In genomic region chr1:6134741-6135510, GRCh38 we compare ENCODE assay signal across 18 cellular contexts. TPM values are rescaled to one million over a fixed set of nuclear protein-coding genes. Genes with fewer than 3 reads are reported as not detected.
"Had no signal": no experiment of that assay in that cellular context is flagged by ENCODE, and none has a peak within 500 bp of the region (broad histone marks: within the 10 kb centered on the region; RNA-seq: fewer than 3 reads in every experiment).

No MANE protein-coding gene starts in this region.

- DNase-seq: cerebellar nuclear complex; colonic mucosa; dermis blood vessel endothelial cell; foreskin keratinocyte; mesenchymal stem cell; midbrain; nephron progenitor cell; retina; stimulated activated CD4-positive, alpha-beta T cell treated with anti-CD3 and anti-CD28 coated beads, Interleukin-4, amount 100 ng/mL, for 1 hour; stimulated activated CD8-positive, alpha-beta memory T cell treated with anti-CD3 and anti-CD28 coated beads, Interleukin-4, amount 100 ng/mL, for 48 hours; tibial artery had no signal

- H3K4me3 ChIP-seq: cardiac muscle cell, colonic mucosa, lung, psoas muscle, smooth muscle cell, tibial artery had no signal

- H3K4me1 ChIP-seq: colonic mucosa, foreskin keratinocyte, psoas muscle, tibial artery had no signal

- H3K4me1 Mint-ChIP-seq: nephron progenitor cell; stimulated activated memory B cell treated with anti-CD40 and anti-IgM and Interleukin-4, amounts not matched to agents 10 μg/mL and 1 μg/mL and 100 μg/mL, for 72 hours had no signal

- H3K4me2 ChIP-seq: smooth muscle cell had no signal

- H3K27me3 ChIP-seq: cardiac muscle cell, colonic mucosa had no signal

- H3K9me3 ChIP-seq: colonic mucosa, neutrophil, psoas muscle had no signal

- H3K27ac ChIP-seq: cardiac muscle cell, colonic mucosa, foreskin keratinocyte, neutrophil, psoas muscle, tibial artery had no signal

- ATAC-seq: foreskin keratinocyte; psoas muscle; stimulated activated memory B cell treated with anti-CD40 and anti-IgM and Interleukin-4, amounts not matched to agents 10 μg/mL and 1 μg/mL and 100 μg/mL, for 72 hours had no signal

- H3K27ac Mint-ChIP-seq: nephron progenitor cell; stimulated activated memory B cell treated with anti-CD40 and anti-IgM and Interleukin-4, amounts not matched to agents 10 μg/mL and 1 μg/mL and 100 μg/mL, for 72 hours; stimulated activated naive CD8-positive, alpha-beta T cell treated with anti-CD3 and anti-CD28 coated beads, Interleukin-15, Interleukin-2, amounts not matched to agents 100 ng/mL and 50 ng/mL, for 24 hours had no signal

- H3K36me3 ChIP-seq: cardiac muscle cell, colonic mucosa, neutrophil, tibial artery had no signal

- H3K4me3 Mint-ChIP-seq: nephron progenitor cell; stimulated activated memory B cell treated with anti-CD40 and anti-IgM and Interleukin-4, amounts not matched to agents 10 μg/mL and 1 μg/mL and 100 μg/mL, for 72 hours; stimulated activated naive CD8-positive, alpha-beta T cell treated with anti-CD3 and anti-CD28 coated beads, Interleukin-15, Interleukin-2, amounts not matched to agents 100 ng/mL and 50 ng/mL, for 24 hours had no signal

RNA-seq across cellular contexts. Expression of gene CHD5, which starts 45.2 kb away (rescaled TPM):
- polyA plus RNA-seq: smooth muscle cell had no signal
